Comparison of ENCODE assay signal across 27 cellular contexts in genomic region chr2:164605295-164605694, GRCh38. TPM values are rescaled to one million over a fixed set of nuclear protein-coding genes. Genes with fewer than 3 reads are reported as not detected.
"Had no signal": no experiment of that assay in that cellular context is flagged by ENCODE, and none has a peak within 500 bp of the region (broad histone marks: within the 10 kb centered on the region; RNA-seq: fewer than 3 reads in every experiment).

No MANE protein-coding gene starts in this region.

- H3K4me3 ChIP-seq: esophagus muscularis mucosa had no signal

- H3K36me3 ChIP-seq: brain microvascular endothelial cell, esophagus muscularis mucosa had no signal

- DNase-seq: activated CD4-positive, alpha-beta memory T cell treated with anti-CD3 and anti-CD28 coated beads, Interleukin-2, amount 10 ng/mL, durations not matched to agents 7 days and 5 days; activated CD4-positive, alpha-beta T cell treated with anti-CD3 and anti-CD28 coated beads for 1 hour; activated CD4-positive, alpha-beta T cell treated with anti-CD3 and anti-CD28 coated beads for 4 hours; activated CD4-positive, alpha-beta T cell treated with anti-CD3 and anti-CD28 coated beads, Interleukin-2, amount 10 ng/mL, durations not matched to agents 7 days and 5 days; activated CD4-positive, alpha-beta T cell treated with anti-CD3 and anti-CD28 coated beads, Interleukin-2, amount 50 U/mL, for 4 hours; activated effector memory CD4-positive, alpha-beta T cell treated with Interleukin-2 at 50 U/mL for 16 hours; activated gamma-delta T cell treated with Interleukin-2 at 50 U/mL for 16 hours; activated naive CD4-positive, alpha-beta T cell treated with anti-CD3 and anti-CD28 coated beads, Interleukin-2, amount 50 U/mL, for 16 hours; activated naive CD4-positive, alpha-beta T cell treated with Interleukin-2 at 50 U/mL for 16 hours; activated T-cell treated with anti-CD3 and anti-CD28 coated beads, Interleukin-2, amount 50 U/mL, for 4 hours; amniotic stem cell; anterior cingulate cortex; brain microvascular endothelial cell; caudate nucleus; cortex of kidney; dermis blood vessel endothelial cell; effector CD4-positive, alpha-beta T cell; effector memory CD8-positive, alpha-beta T cell; erythroblast; foreskin melanocyte; head of caudate nucleus; T-helper 1 cell; T-helper 17 cell; T1000 had no signal

- ATAC-seq: activated T-cell treated with anti-CD3 and anti-CD28 coated beads, Interleukin-2, amount 50 U/mL, for 4 hours; activated T-helper 17 cell treated with anti-CD3 and anti-CD28 coated beads, Interleukin-2, amount 50 U/mL, for 72 hours; effector memory CD8-positive, alpha-beta T cell; T-helper 17 cell had no signal

- H3K9me3 ChIP-seq: esophagus muscularis mucosa had no signal

- H3K27ac ChIP-seq: brain microvascular endothelial cell, esophagus muscularis mucosa had no signal

- H3K27me3 ChIP-seq: brain microvascular endothelial cell, esophagus muscularis mucosa had no signal

RNA-seq across cellular contexts. Expression of gene GRB14, which starts 16.0 kb away (rescaled TPM):
- total RNA-seq: activated CD4-positive, alpha-beta memory T cell treated with anti-CD3 and anti-CD28 coated beads, Interleukin-2, amount 10 ng/mL, durations not matched to agents 7 days and 5 days; activated CD4-positive, alpha-beta T cell treated with anti-CD3 and anti-CD28 coated beads, Interleukin-2, amount 10 ng/mL, durations not matched to agents 7 days and 5 days; activated T-helper 17 cell treated with anti-CD3 and anti-CD28 coated beads, Interleukin-2, amount 50 U/mL, for 72 hours; fibroblast of villous mesenchyme had no signal
